In genomic region chr2:147170932-147171331, GRCh38 we compare ENCODE assay signal across 34 cellular contexts.
"Had no signal": no experiment of that assay in that cellular context is flagged by ENCODE, and none has a peak within 500 bp of the region (broad histone marks: within the 10 kb centered on the region; RNA-seq: fewer than 3 reads in every experiment).

No MANE protein-coding gene starts in this region.

- H3K27me3 ChIP-seq: MG63 had no signal

- DNase-seq: Karpas-422, Kasumi-1, MG63, MM.1S, MV-4-11, NCI-H1048, NCI-H1092, NCI-H1092 treated with DMSO at 0.1 percent for 48 hours, NCI-H1105, NCI-H1105 treated with DMSO at 0.1 percent for 48 hours, NCI-H1417, NCI-H1417 treated with DMSO at 0.1 percent for 48 hours, NCI-H1436, NCI-H1436 treated with DMSO at 0.1 percent for 48 hours, NCI-H146, NCI-H1694, NCI-H1694 treated with DMSO at 0.1 percent for 48 hours, NCI-H187, NCI-H187 treated with DMSO at 0.1 percent for 48 hours, NCI-H1930, NCI-H2029, NCI-H2029 treated with DMSO at 0.1 percent for 48 hours, NCI-H2081, NCI-H2081 treated with DMSO at 0.1 percent for 48 hours, NCI-H2107, NCI-H2171, NCI-H2171 treated with DMSO at 0.1 percent for 48 hours, NCI-H2227 treated with DMSO at 0.1 percent for 48 hours, NCI-H226, NCI-H345, NCI-H446, NCI-H446 treated with DMSO at 0.1 percent for 48 hours, NCI-H510A had no signal

- H3K9me3 ChIP-seq: MG63 had no signal

- H3K27ac ChIP-seq: KMS-11 had no signal

- H3K4me3 ChIP-seq: MG63 had no signal

- H3K36me3 ChIP-seq: MG63 had no signal
